In genomic region chr6:38794682-38795081, GRCh38 we compare ENCODE assay signal across 9 cellular contexts.
"Had no signal": no experiment of that assay in that cellular context is flagged by ENCODE, and none has a peak within 500 bp of the region (broad histone marks: within the 10 kb centered on the region; RNA-seq: fewer than 3 reads in every experiment).

No MANE protein-coding gene starts in this region.

- H2AFZ ChIP-seq: GM23248 had no signal

- H3K9me3 Mint-ChIP-seq: HFFc6, IgD-negative memory B cell had no signal

- H3K27ac ChIP-seq: GM23248, HL-60 had no signal

- H3K4me1 ChIP-seq: HAP-1 had no signal

- H3K27ac Mint-ChIP-seq: HFFc6 had no signal

- H3K36me3 ChIP-seq: HAP-1 had no signal

- H3K9ac ChIP-seq: GM23248 had no signal

- H3K27me3 Mint-ChIP-seq: IgD-negative memory B cell had no signal

- ATAC-seq: HCT116, HepG2 had no signal

- H3K9me3 ChIP-seq: HAP-1 had no signal

- H3K4me3 Mint-ChIP-seq: HFFc6, IgD-negative memory B cell had no signal

- H3K4me3 ChIP-seq: GM23248, HAP-1 had no signal

- DNase-seq: GM23248, GOT3, H7, HFFc6 had no signal
